19 cellular contexts compared by ENCODE assay signal in genomic region chr12:44240186-44240585, GRCh38.
DNase-seq lines count a peak whose midpoint lies in the region; FAIRE-seq and TF ChIP-seq lines count a peak whose summit lies in the region.
"Had no signal": no experiment of that assay in that cellular context is flagged by ENCODE, and none has a peak within 500 bp of the region (broad histone marks: within the 10 kb centered on the region; RNA-seq: fewer than 3 reads in every experiment).

No MANE protein-coding gene starts in this region.

- dilution Hi-C loops in endothelial cell of umbilical vein (cut with MboI; ENCODE audit: extremely low pct_ligation_motif_present, low sequenced_read_pairs): no loop called here

- FAIRE-seq in GM12891 (lab: Jason Lieb, UNC) (peak; percentile 72), endothelial cell of umbilical vein (lab: Jason Lieb, UNC) (peak; percentile 46)
- FAIRE-seq: D721Med, GM12878, GM19239 had no signal

- no peak overlapping the region for H2AFZ ChIP-seq in endothelial cell of umbilical vein (ENCODE audit: low read depth, low read length)
- H2AFZ ChIP-seq: GM23248 had no signal

- BruUV-seq in endothelial cell of umbilical vein (replicated peaks; lab: Mats Ljungman, UMichigan): no TSS peak

- no peak for DNase-seq in GM12891 (ENCODE audit: insufficient read length, low spot score)
- DNase-seq in endothelial cell of umbilical vein (ENCODE audit: low read depth, low spot score): no peak
- peak; percentile 14 for DNase-seq in fibroblast of peridontal ligament (ENCODE audit: extremely low read depth)
- DNase-seq in T-helper 2 cell treated with Interferon-gamma antibody and Interleukin-4, amounts not matched to agents 5 μg/mL and 100 μg/mL, for 36 hours (ENCODE audit: low spot score): no peak
- DNase-seq in NCI-H510A treated with DMSO at 0.1 percent for 48 hours (lab: John Stamatoyannopoulos, UW): no peak
- DNase-seq in SKM-1 (lab: John Stamatoyannopoulos, UW; ENCODE audit: unreplicated experiment): no peak
- DNase-seq: ACHN; AML-193; Caco-2; CD4-positive, alpha-beta T cell; DMS79; GF-D8; GM23248; HCEC 1CT had no signal

- H3K36me3 ChIP-seq in endothelial cell of umbilical vein (ENCODE audit: control insufficient read depth in 2 of 2, extremely low read depth in 1 of 2, insufficient read depth in 2 of 2, low read length in 2 of 2): no peaks in the 10 kb centered on the region

- CTCF ChIA-PET in endothelial cell of umbilical vein (lab: Charles Lee): no interaction called here

- no peaks in the 10 kb centered on the region for H3K4me1 ChIP-seq in endothelial cell of umbilical vein (ENCODE audit: control insufficient read depth, extremely low read depth, insufficient read depth, low read length)
- H3K4me1 ChIP-seq: Caco-2 had no signal

- no peaks in the 10 kb centered on the region for H3K36me3 Mint-ChIP-seq in T-helper 2 cell treated with Interferon-gamma antibody and Interleukin-4, amounts not matched to agents 5 μg/mL and 100 μg/mL, for 36 hours (ENCODE audit: low read depth)

- no peak overlapping the region for H3K4me3 ChIP-seq in endothelial cell of umbilical vein (replicated peaks in 1 of 3; ENCODE audit: insufficient read depth in 1 of 3, low read depth in 1 of 3, low read length in 3 of 3)
- H3K4me3 ChIP-seq: GM12878, GM23248 had no signal

- H4K20me1 ChIP-seq in endothelial cell of umbilical vein (replicated peaks; ENCODE audit: control insufficient read depth, extremely low read depth, insufficient read depth, low read length): no peaks in the 10 kb centered on the region

- no peaks in the 10 kb centered on the region for H3K4me1 Mint-ChIP-seq in T-helper 2 cell treated with Interferon-gamma antibody and Interleukin-4, amounts not matched to agents 5 μg/mL and 100 μg/mL, for 36 hours (ENCODE audit: low read depth)

- H3K9me1 ChIP-seq in endothelial cell of umbilical vein (replicated peaks; ENCODE audit: control insufficient read depth, extremely low read depth, insufficient read depth, low read length): no peaks in the 10 kb centered on the region

- H3K27me3 Mint-ChIP-seq in T-helper 2 cell treated with Interferon-gamma antibody and Interleukin-4, amounts not matched to agents 5 μg/mL and 100 μg/mL, for 36 hours (ENCODE audit: low read depth): no peaks in the 10 kb centered on the region
- H3K27me3 Mint-ChIP-seq: CD4-positive, alpha-beta T cell had no signal

- H3K27ac ChIP-seq in endothelial cell of umbilical vein (ENCODE audit: insufficient read depth, low read depth, low read length): no peak overlapping the region
- H3K27ac ChIP-seq: C4-2B, GM23248, HL-60 had no signal

- no peaks in the 10 kb centered on the region for H3K9me3 Mint-ChIP-seq in T-helper 2 cell treated with Interferon-gamma antibody and Interleukin-4, amounts not matched to agents 5 μg/mL and 100 μg/mL, for 36 hours

- no peak overlapping the region for H3K27ac Mint-ChIP-seq in T-helper 2 cell treated with Interferon-gamma antibody and Interleukin-4, amounts not matched to agents 5 μg/mL and 100 μg/mL, for 36 hours
- H3K27ac Mint-ChIP-seq: CD4-positive, alpha-beta T cell had no signal

- no peaks in the 10 kb centered on the region for H3K79me2 ChIP-seq in endothelial cell of umbilical vein (ENCODE audit: control insufficient read depth, insufficient read depth, low read length)

- POLR2A ChIA-PET in endothelial cell of umbilical vein (lab: Charles Lee): no interaction called here

- TF ChIP-seq CTCF in endothelial cell of umbilical vein (IDR thresholded peaks at IDR 0.05; ENCODE audit: extremely low read depth in 1 of 2, insufficient read depth in 1 of 2, low read depth in 1 of 2, low read length in 2 of 2): no peak

- no peaks in the 10 kb centered on the region for H3K9me3 ChIP-seq in endothelial cell of umbilical vein (replicated peaks; ENCODE audit: control insufficient read depth, insufficient read depth, low read length)
- H3K9me3 ChIP-seq: Caco-2 had no signal

- no peaks in the 10 kb centered on the region for H3K27me3 ChIP-seq in endothelial cell of umbilical vein (ENCODE audit: control insufficient read depth in 2 of 2, insufficient read depth in 2 of 2, low read length in 2 of 2)

- H3K4me3 Mint-ChIP-seq in T-helper 2 cell treated with Interferon-gamma antibody and Interleukin-4, amounts not matched to agents 5 μg/mL and 100 μg/mL, for 36 hours: no peak overlapping the region
- H3K4me3 Mint-ChIP-seq: CD4-positive, alpha-beta T cell had no signal

- intact Hi-C loops in endothelial cell of umbilical vein (cut with micrococcal nuclease): no loop called here

- no peak for TF ChIP-seq POLR2A in GM12891 (IDR thresholded peaks at IDR 0.05; ENCODE audit: low read depth, low read length)
- TF ChIP-seq POLR2A in endothelial cell of umbilical vein (IDR thresholded peaks at IDR 0.05; ENCODE audit: low read depth, low read length): no peak

- no peak overlapping the region for H3K4me2 ChIP-seq in endothelial cell of umbilical vein (ENCODE audit: insufficient read depth, low read length)

- no peak overlapping the region for H3K9ac ChIP-seq in endothelial cell of umbilical vein (replicated peaks; ENCODE audit: extremely low read depth, insufficient read depth, low read length)
- H3K9ac ChIP-seq: GM23248 had no signal

TF ChIP-seq in GM12891, 5 proteins besides CTCF, POLR2A, EP300 and RAD21:
- TF ChIP-seq SPI1 (IDR thresholded peaks at IDR 0.05; ENCODE audit: low read depth, low read length) (no peak), TAF1 (IDR thresholded peaks at IDR 0.05; ENCODE audit: low read depth, low read length) (no peak), PAX5 (IDR thresholded peaks at IDR 0.05; ENCODE audit: insufficient read depth, low read length, severe bottlenecking) (no peak)
TF ChIP-seq in GM12891: peak in this region for 0.

TF ChIP-seq in endothelial cell of umbilical vein, 7 proteins besides CTCF, POLR2A, EP300 and RAD21:
- TF ChIP-seq JUN (IDR thresholded peaks at IDR 0.05; ENCODE audit: borderline replicate concordance, insufficient read depth, insufficient read length, low read depth) (no peak), MYC (IDR thresholded peaks at IDR 0.05; ENCODE audit: low read depth, low read length) (no peak), GATA2 (IDR thresholded peaks at IDR 0.05; ENCODE audit: insufficient read depth, insufficient read length, low read depth, low read length) (no peak), FOS (IDR thresholded peaks at IDR 0.05; ENCODE audit: borderline replicate concordance, insufficient read depth, low read length) (no peak), EZH2 (IDR thresholded peaks at IDR 0.05; ENCODE audit: borderline replicate concordance, low read depth, low read length, severe bottlenecking) (no peak), POLR2AphosphoS5 (IDR thresholded peaks at IDR 0.05; ENCODE audit: insufficient read depth, low read depth, low read length) (no peak)
- TF ChIP-seq, protein P1, sequence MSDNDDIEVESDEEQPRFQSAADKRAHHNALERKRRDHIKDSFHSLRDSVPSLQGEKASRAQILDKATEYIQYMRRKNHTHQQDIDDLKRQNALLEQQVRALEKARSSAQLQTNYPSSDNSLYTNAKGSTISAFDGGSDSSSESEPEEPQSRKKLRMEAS (IDR thresholded peaks at IDR 0.05; ENCODE audit: insufficient read depth, insufficient read length): no peak
